25 cellular contexts compared by ENCODE assay signal in genomic region chr6:148374040-148374439, GRCh38. TPM values are rescaled to one million over a fixed set of nuclear protein-coding genes. Genes with fewer than 3 reads are reported as not detected.
DNase-seq lines count a peak whose midpoint lies in the region; ATAC-seq, FAIRE-seq and TF ChIP-seq lines count a peak whose summit lies in the region.
"Had no signal": no experiment of that assay in that cellular context is flagged by ENCODE, and none has a peak within 500 bp of the region (broad histone marks: within the 10 kb centered on the region; RNA-seq: fewer than 3 reads in every experiment).

No MANE protein-coding gene starts in this region.

- H3K4me2 ChIP-seq in HepG2 (ENCODE audit: low read depth, low read length) (no peak overlapping the region), keratinocyte (ENCODE audit: control insufficient read depth, extremely low read depth, insufficient read depth, low read depth, low read length) (peak overlapping the region; percentile 82)

- H2AFZ ChIP-seq in HepG2 (ENCODE audit: low read length) (no peak overlapping the region), keratinocyte (ENCODE audit: control insufficient read depth, low read length) (no peak overlapping the region)

- POLR2A ChIA-PET in HepG2 (lab: Yijun Ruan, JAX), result no interaction called here

- H3K4me3 ChIP-seq in HepG2 (replicated peaks in 1 of 3; ENCODE audit: insufficient read depth in 1 of 3, low read depth in 2 of 3, low read length in 3 of 3), result no peak overlapping the region
- H3K4me3 ChIP-seq in right lobe of liver, result no peak overlapping the region
- no peak overlapping the region for H3K4me3 ChIP-seq in bronchial epithelial cell (ENCODE audit: low read depth, low read length)
- H3K4me3 ChIP-seq in keratinocyte (ENCODE audit: control insufficient read depth in 2 of 3, extremely low read depth in 1 of 3, insufficient read depth in 2 of 3, low read depth in 1 of 3, low read length in 3 of 3), result peak overlapping the region in 1 of 3 experiments; percentile 40
- H3K4me3 ChIP-seq in body of pancreas, result no peak overlapping the region
- H3K4me3 ChIP-seq: BLaER1 treated with 17β-estradiol and CSF1 and Interleukin-3, amounts not matched to agents 10 nM and 100 nM had no signal

- no peak for TF ChIP-seq RAD21 in HepG2 (CRISPR knock-in tag; IDR thresholded peaks at IDR 0.05)

- WGBS in HepG2 (ENCODE audit: low lambda C conversion rate), result 89% methylated on average over 3 of the region's 3 CpGs
- 66% methylated on average over 3 of the region's 3 CpGs for WGBS in right lobe of liver (ENCODE audit: insufficient coverage, low coverage, low lambda C conversion rate, missing lambda C conversion rate)
- 61 to 73% methylated on average over 3 of the region's 3 CpGs for WGBS in body of pancreas, 2 donors

- H3K9ac ChIP-seq in HepG2 (ENCODE audit: insufficient read depth, low read depth, low read length), result no peak overlapping the region
- no peak overlapping the region for H3K9ac ChIP-seq in keratinocyte (ENCODE audit: control insufficient read depth, extremely low read depth, insufficient read depth, low read length)
- H3K9ac ChIP-seq: BLaER1 treated with 17β-estradiol and CSF1 and Interleukin-3, amounts not matched to agents 10 nM and 100 nM had no signal

- TF ChIP-seq POLR2A in HepG2 (IDR thresholded peaks at IDR 0.05; ENCODE audit: insufficient read depth in 1 of 2, low read depth in 2 of 2, low read length in 2 of 2) (no peak), right lobe of liver (IDR thresholded peaks at IDR 0.05) (no peak), body of pancreas (IDR thresholded peaks at IDR 0.05) (no peak)

- no peak for DNase-seq in HepG2 (ENCODE audit: low spot score)
- no peak for DNase-seq in right lobe of liver
- DNase-seq in bronchial epithelial cell (ENCODE audit: low read depth), result peak; percentile 61
- no peak for DNase-seq in keratinocyte (ENCODE audit: low read depth, low spot score)
- DNase-seq in body of pancreas, result no peak
- DNase-seq in OCI-M1 (lab: John Stamatoyannopoulos, UW), result no peak
- no peak for DNase-seq in activated T-cell treated with anti-CD3 and anti-CD28 coated beads, Interleukin-2, amount 50 U/mL, for 72 hours
- DNase-seq: 8988T; Caco-2; CD4-positive, alpha-beta memory T cell; DMS 273 treated with DMSO at 0.1 percent for 48 hours; DND-41; KG1; NCI-H1105; NCI-H146; NCI-H2029; NCI-H226; NCI-H510A treated with DMSO at 0.1 percent for 48 hours; NCI-H774; RPMI8226; SIG-M5; T-cell had no signal

- H3K36me3 ChIP-seq in HepG2 (replicated peaks in 1 of 2; ENCODE audit: control insufficient read depth in 1 of 2, insufficient read depth in 2 of 2, low read length in 2 of 2), result no peaks in the 10 kb centered on the region
- H3K36me3 ChIP-seq in right lobe of liver, result no peaks in the 10 kb centered on the region
- H3K36me3 ChIP-seq in bronchial epithelial cell (ENCODE audit: control insufficient read depth, insufficient read depth, low read length), result no peaks in the 10 kb centered on the region
- no peaks in the 10 kb centered on the region for H3K36me3 ChIP-seq in keratinocyte (ENCODE audit: control insufficient read depth in 2 of 2, extremely low read depth in 1 of 2, insufficient read depth in 2 of 2, low read length in 2 of 2)
- H3K36me3 ChIP-seq in body of pancreas (replicated peaks in 1 of 2; ENCODE audit: insufficient read depth in 1 of 2, low read depth in 2 of 2), result no peaks in the 10 kb centered on the region
- H3K36me3 ChIP-seq: BLaER1 treated with 17β-estradiol and CSF1 and Interleukin-3, amounts not matched to agents 10 nM and 100 nM had no signal

- no TSS peak for BruUV-seq in HepG2 (replicated peaks; lab: Mats Ljungman, UMichigan)

- CTCF ChIA-PET in HepG2 (lab: Yijun Ruan, JAX; ENCODE audit: low intra/inter-chr PET ratio, low total read pairs), result no interaction called here

- FAIRE-seq in HepG2 (lab: Jason Lieb, UNC), result peak; percentile 15
- no peak for FAIRE-seq in bronchial epithelial cell (lab: Jason Lieb, UNC)
- no peak for FAIRE-seq in keratinocyte (lab: Jason Lieb, UNC)
- FAIRE-seq: GM12892 had no signal

- H3K27ac Mint-ChIP-seq in activated T-cell treated with anti-CD3 and anti-CD28 coated beads, Interleukin-2, amount 50 U/mL, for 72 hours, result no peak overlapping the region
- H3K27ac Mint-ChIP-seq: CD4-positive, alpha-beta memory T cell; T-cell had no signal

- peaks cover 0 to 3% of the 10 kb centered on the region in 2 donors for H3K9me3 Mint-ChIP-seq in activated T-cell treated with anti-CD3 and anti-CD28 coated beads, Interleukin-2, amount 50 U/mL, for 72 hours

- H3K9me3 ChIP-seq in HepG2 (ENCODE audit: low read length) (no peaks in the 10 kb centered on the region), right lobe of liver (no peaks in the 10 kb centered on the region), keratinocyte (ENCODE audit: control insufficient read depth, low read depth, low read length) (no peaks in the 10 kb centered on the region), body of pancreas (no peaks in the 10 kb centered on the region)
- H3K9me3 ChIP-seq: Caco-2 had no signal

- H3K4me3 Mint-ChIP-seq in activated T-cell treated with anti-CD3 and anti-CD28 coated beads, Interleukin-2, amount 50 U/mL, for 72 hours, result no peak overlapping the region
- H3K4me3 Mint-ChIP-seq: CD4-positive, alpha-beta memory T cell; T-cell had no signal

- no peaks in the 10 kb centered on the region for H3K27me3 Mint-ChIP-seq in activated T-cell treated with anti-CD3 and anti-CD28 coated beads, Interleukin-2, amount 50 U/mL, for 72 hours (ENCODE audit: low read depth)

- no peaks in the 10 kb centered on the region for H3K9me1 ChIP-seq in keratinocyte (ENCODE audit: control insufficient read depth, extremely low read depth, insufficient read depth, low read length)

- H3K4me1 ChIP-seq in HepG2 (ENCODE audit: insufficient read depth, low read length) (no peaks in the 10 kb centered on the region), right lobe of liver (no peaks in the 10 kb centered on the region), keratinocyte (ENCODE audit: control insufficient read depth, extremely low read depth, insufficient read depth, low read length) (peaks cover 31% of the 10 kb centered on the region), body of pancreas (no peaks in the 10 kb centered on the region)

- H3K36me3 Mint-ChIP-seq in activated T-cell treated with anti-CD3 and anti-CD28 coated beads, Interleukin-2, amount 50 U/mL, for 72 hours (ENCODE audit: insufficient read depth in 2 of 2), result peaks cover 0 to 2% of the 10 kb centered on the region in 2 donors
- H3K36me3 Mint-ChIP-seq: T-cell had no signal

- ATAC-seq in HepG2 (no peak), right lobe of liver (no peak), body of pancreas (no peak), HG02884 (IDR thresholded peaks at IDR 0.05; ENCODE audit: unreplicated experiment) (no peak)
- no peak for ATAC-seq in activated T-cell treated with anti-CD3 and anti-CD28 coated beads, Interleukin-2, amount 50 U/mL, for 72 hours (replicated peaks in 1 of 2)
- ATAC-seq: T-cell had no signal

- in situ Hi-C loops in HepG2 (cut with HindIII; ENCODE audit: extremely low pct_ligation_motif_present, low pct_unique_long_range_greater_than_20kb), result no loop called here

- TF ChIP-seq CTCF in HepG2 (CRISPR knock-in tag; IDR thresholded peaks at IDR 0.05), result no peak
- no peak for TF ChIP-seq CTCF in right lobe of liver (IDR thresholded peaks at IDR 0.05)
- no peak for TF ChIP-seq CTCF in bronchial epithelial cell (IDR thresholded peaks at IDR 0.05; ENCODE audit: insufficient read depth, low read length, severe bottlenecking)
- no peak for TF ChIP-seq CTCF in keratinocyte (optimal IDR thresholded peaks at IDR 0.05 in 1 of 3, IDR thresholded peaks at IDR 0.05 in 1 of 3, conservative IDR thresholded peaks at IDR 0.05 in 1 of 3; ENCODE audit: extremely low read depth in 1 of 3, insufficient read depth in 2 of 3, low read length in 3 of 3)
- TF ChIP-seq CTCF in body of pancreas (IDR thresholded peaks at IDR 0.05), result no peak

- no peaks in the 10 kb centered on the region for H4K20me1 ChIP-seq in HepG2 (ENCODE audit: insufficient read depth, low read length)
- no peaks in the 10 kb centered on the region for H4K20me1 ChIP-seq in keratinocyte (ENCODE audit: control insufficient read depth, extremely low read depth, insufficient read depth, low read length)
- H4K20me1 ChIP-seq: BLaER1 treated with 17β-estradiol and CSF1 and Interleukin-3, amounts not matched to agents 10 nM and 100 nM had no signal

- dilution Hi-C loops in keratinocyte (cut with MboI; ENCODE audit: extremely low pct_ligation_motif_present, low sequenced_read_pairs), result no loop called here

- no peaks in the 10 kb centered on the region for H3K27me3 ChIP-seq in HepG2 (ENCODE audit: control insufficient read depth in 1 of 2, insufficient read depth in 2 of 2, low read length in 2 of 2)
- H3K27me3 ChIP-seq in right lobe of liver, result no peaks in the 10 kb centered on the region
- H3K27me3 ChIP-seq in bronchial epithelial cell (ENCODE audit: control insufficient read depth, insufficient read depth, low read length), result no peaks in the 10 kb centered on the region
- no peaks in the 10 kb centered on the region for H3K27me3 ChIP-seq in keratinocyte (ENCODE audit: control insufficient read depth, extremely low read depth, insufficient read depth, low read length)
- H3K27me3 ChIP-seq in body of pancreas, result no peaks in the 10 kb centered on the region

- intact Hi-C loops in HepG2 (cut with micrococcal nuclease; ENCODE audit: unreplicated experiment), result no loop called here
- intact Hi-C loops in right lobe of liver (cut with DNase I), result no loop called here
- intact Hi-C loops in body of pancreas (cut with DNase I), result no loop called here

- H3K27ac ChIP-seq in HepG2 (ENCODE audit: extremely low read length, insufficient read depth, low read length) (no peak overlapping the region), right lobe of liver (no peak overlapping the region), keratinocyte (ENCODE audit: control insufficient read depth, insufficient read depth, low read length) (no peak overlapping the region), body of pancreas (no peak overlapping the region)
- H3K27ac ChIP-seq: BLaER1 treated with 17β-estradiol and CSF1 and Interleukin-3, amounts not matched to agents 10 nM and 100 nM had no signal

- H3K79me2 ChIP-seq in HepG2 (ENCODE audit: insufficient read depth, low read length) (no peaks in the 10 kb centered on the region), keratinocyte (ENCODE audit: control insufficient read depth, insufficient read depth, low read length) (peaks cover 5% of the 10 kb centered on the region)

- H3K4me1 Mint-ChIP-seq in activated T-cell treated with anti-CD3 and anti-CD28 coated beads, Interleukin-2, amount 50 U/mL, for 72 hours (ENCODE audit: low read depth), result no peaks in the 10 kb centered on the region
- H3K4me1 Mint-ChIP-seq: T-cell had no signal

- TF ChIP-seq EP300 in HepG2 (IDR thresholded peaks at IDR 0.05; ENCODE audit: low read depth in 2 of 2, low read length in 2 of 2), result no peak
- TF ChIP-seq EP300 in HepG2 (CRISPR knock-in tag; IDR thresholded peaks at IDR 0.05; ENCODE audit: borderline replicate concordance), result no peak

RNA-seq across cellular contexts. Expression of gene SASH1, which starts 31.4 kb away (rescaled TPM):
- total RNA-seq in HepG2 (2016; rRNA removed; fragmentation: Illumina TruSeq; extraction: Trizol) (8.2 and 8.9 TPM in 2 replicates), right lobe of liver (10 to 100 TPM; 12.0 to 19.0 (median 15.8) TPM), bronchial epithelial cell (3.9 and 9.0 TPM in 2 replicates), body of pancreas (10 to 100 TPM; 21.0 to 49.8 TPM)
- total RNA-seq in HepG2 (2016; cell fraction: cytosol; rRNA removed; fragmentation: Illumina TruSeq; extraction: Trizol; ENCODE audit: low read depth), result 0.91 and 1.1 TPM in 2 replicates
- 8.5 and 8.6 TPM in 2 replicates for total RNA-seq in HepG2 (2016; cell fraction: insoluble cytoplasmic fraction; rRNA removed; fragmentation: Illumina TruSeq; extraction: Trizol)
- 2.7 and 3.7 TPM in 2 replicates for total RNA-seq in HepG2 (2016; cell fraction: membrane; rRNA removed; fragmentation: Illumina TruSeq; extraction: Trizol)
- 19.3 and 22.1 TPM in 2 replicates for total RNA-seq in HepG2 (2016; cell fraction: nucleus; rRNA removed; fragmentation: Illumina TruSeq; extraction: Trizol)
- polyA plus RNA-seq in HepG2 (2011; rRNA removed) (6.7 and 7.5 TPM in 2 replicates), keratinocyte (4.4 to 6.0 TPM (median 4.4 TPM) in 3 replicates)
- 5.4 and 5.6 TPM in 2 replicates for polyA plus RNA-seq in HepG2 (2011; cell fraction: cytosol; rRNA removed)
- polyA plus RNA-seq in HepG2 (2011; cell fraction: nucleus; rRNA removed), result 8.8 and 9.0 TPM in 2 replicates
- polyA plus RNA-seq in HepG2 (2012), result 7.3 and 8.1 TPM in 2 replicates
- polyA plus RNA-seq in HepG2 (2016; cell fraction: cytosol; fragmentation: Illumina TruSeq; extraction: Trizol; ENCODE audit: low read depth), result 0.12 and 0.19 TPM in 2 replicates
- 6.5 and 7.2 TPM in 2 replicates for polyA plus RNA-seq in HepG2 (2016; cell fraction: insoluble cytoplasmic fraction; fragmentation: Illumina TruSeq; extraction: Trizol; ENCODE audit: low read depth)
- 0.71 and 0.77 TPM in 2 replicates for polyA plus RNA-seq in HepG2 (2016; cell fraction: membrane; fragmentation: Illumina TruSeq; extraction: Trizol; ENCODE audit: low read depth)
- 8.4 and 10.2 TPM in 2 replicates for polyA plus RNA-seq in HepG2 (2016; cell fraction: nucleus; fragmentation: Illumina TruSeq; extraction: Trizol; ENCODE audit: insufficient read depth, low read depth)
- polyA minus RNA-seq in HepG2 (2011; rRNA and poly(A)+ RNA removed; ENCODE audit: low replicate concordance), result 2.9 and 20.7 TPM in 2 replicates
- 12.7 and 13.1 TPM in 2 replicates for polyA minus RNA-seq in HepG2 (2011; cell fraction: cytosol; rRNA and poly(A)+ RNA removed)
- polyA minus RNA-seq in HepG2 (2011; cell fraction: nucleus; rRNA and poly(A)+ RNA removed), result 42.2 and 48.4 TPM in 2 replicates
- polyA plus RNA-seq in keratinocyte (2011; ENCODE audit: low read depth), result 23.4 TPM
- polyA plus RNA-seq in keratinocyte (2011; cell fraction: cytosol; rRNA removed), result 4.3 and 4.9 TPM in 2 replicates
- 9.3 and 9.9 TPM in 2 replicates for polyA plus RNA-seq in keratinocyte (2011; cell fraction: nucleus; rRNA removed)
- polyA plus RNA-seq in keratinocyte (2012; ENCODE audit: low replicate concordance), result 5.5 and 10.8 TPM in 2 replicates
- 6.1 to 15.2 TPM (median 8.1 TPM) in 3 replicates for polyA minus RNA-seq in keratinocyte
- 6.1 TPM for polyA minus RNA-seq in keratinocyte (2011; cell fraction: cytosol; rRNA and poly(A)+ RNA removed)
- polyA minus RNA-seq in keratinocyte (2011; cell fraction: nucleus; rRNA and poly(A)+ RNA removed), result 20.3 and 26.7 TPM in 2 replicates
- total RNA-seq in activated T-cell treated with anti-CD3 and anti-CD28 coated beads, Interleukin-2, amount 50 U/mL, for 72 hours, result 1 to 10 TPM in 1 of 2 donors, under 1 TPM in 1; 0.91 to 3.5 TPM
